9 cellular contexts compared by ENCODE assay signal in the genomic region with DNA sequence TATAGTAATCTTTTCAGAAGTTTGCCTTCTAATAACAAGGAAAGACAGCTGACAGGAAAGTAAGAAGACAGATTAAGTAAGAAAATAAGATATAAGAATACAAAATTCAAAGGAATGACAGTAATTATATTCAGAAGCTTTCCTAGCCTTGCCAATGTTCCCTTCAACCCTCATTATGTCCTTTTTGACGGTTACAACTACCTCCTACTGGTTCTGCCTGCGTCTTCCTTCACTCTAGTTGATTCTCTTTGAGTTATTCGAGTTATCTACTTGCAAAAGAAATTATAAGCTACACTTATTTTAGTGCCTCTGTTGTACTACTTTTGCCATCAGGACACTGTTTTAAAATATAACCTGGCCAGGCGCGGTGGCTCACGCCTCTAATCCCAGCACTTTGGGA.
"Had no signal": no experiment of that assay in that cellular context is flagged by ENCODE, and none has a peak within 500 bp of the region (broad histone marks: within the 10 kb centered on the region; RNA-seq: fewer than 3 reads in every experiment).

No MANE protein-coding gene starts in this region.

- H2AFZ ChIP-seq: GM23248 had no signal

- H3K4me1 ChIP-seq: HAP-1 had no signal

- H3K36me3 ChIP-seq: HAP-1 had no signal

- H3K27ac Mint-ChIP-seq: HFFc6 had no signal

- H3K4me3 Mint-ChIP-seq: HFFc6 had no signal

- H3K9ac ChIP-seq: GM23248 had no signal

- H3K4me3 ChIP-seq: GM23248, HAP-1, K562 had no signal

- DNase-seq: GM23248, GOT3, H7, HFFc6, IMR-90, KG1 had no signal

- ATAC-seq: HCT116, K562 had no signal

- H3K27ac ChIP-seq: GM23248 had no signal

- H3K9me3 ChIP-seq: HAP-1 had no signal
